In the genomic region with DNA sequence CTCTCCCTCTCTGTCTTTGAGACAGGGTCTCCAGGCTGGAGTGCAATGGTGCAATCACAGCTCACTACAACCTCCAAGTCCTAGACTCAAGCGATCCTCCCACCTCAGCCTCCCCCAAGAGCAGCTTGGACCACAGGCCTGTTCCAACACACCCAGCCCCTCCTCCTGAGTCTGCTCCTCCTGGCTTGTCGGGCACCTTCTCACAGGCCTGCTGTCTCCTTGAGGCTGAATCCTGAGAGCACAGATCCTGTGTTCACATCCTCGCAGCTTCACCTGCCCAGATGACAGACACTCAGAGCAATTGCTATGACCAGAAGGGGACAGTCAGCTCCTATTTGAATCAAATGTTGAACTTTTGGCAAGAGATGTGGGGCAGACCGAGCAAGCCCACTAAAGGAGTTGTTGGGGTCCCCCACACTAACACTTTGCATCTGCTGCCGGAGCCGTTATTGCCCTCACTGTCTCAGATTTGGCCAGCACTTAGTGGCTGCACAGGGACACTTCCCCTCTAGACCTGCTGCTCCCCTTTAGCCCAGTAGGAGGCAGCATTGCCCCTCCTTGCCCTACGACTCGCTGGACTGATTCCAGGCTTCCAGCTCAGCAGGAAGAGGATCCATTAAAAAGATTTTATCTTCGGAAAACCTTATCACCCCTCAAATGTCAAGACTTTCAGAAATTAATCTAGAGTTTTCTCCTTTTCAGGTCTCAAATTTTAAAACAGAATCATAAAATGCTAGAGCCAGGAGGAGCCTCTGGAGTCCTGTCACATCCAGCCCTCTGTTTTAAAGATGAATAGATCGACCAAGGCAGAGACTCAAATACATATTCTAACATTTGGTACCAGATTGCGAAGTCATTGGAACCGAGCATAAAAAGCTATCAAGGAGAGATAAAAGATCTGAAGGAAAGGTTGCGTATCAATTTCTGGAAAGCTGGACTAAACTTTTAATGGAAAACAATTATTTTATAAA, we compare ENCODE assay signal across 8 cellular contexts.
DNase-seq lines count a peak whose midpoint lies in the region; ATAC-seq and TF ChIP-seq lines count a peak whose summit lies in the region.

No MANE protein-coding gene starts in this region.

- H3K36me3 Mint-ChIP-seq in neural crest cell (ENCODE audit: low read depth): no peaks in the 10 kb centered on the region

- H3K4me3 ChIP-seq in OCI-LY7 (ENCODE audit: low read depth, low read length, poor library complexity, severe bottlenecking) (no peak overlapping the region), suprapubic skin (no peak overlapping the region)

- POLR2A ChIA-PET in OCI-LY7 (lab: Charles Lee): interaction anchor here (0.6 to 0.7 kb wide), 4 partner anchors 10 to 920 kb away, joined by 3 to 4 read pairs (median 3); no protein-coding TSS in a partner anchor

- no peak overlapping the region for H3K4me2 ChIP-seq in OCI-LY7 (ENCODE audit: low read length)

- H2AFZ ChIP-seq in OCI-LY7 (ENCODE audit: low read length): no peak overlapping the region

- no peak overlapping the region for H3K4me3 Mint-ChIP-seq in neural crest cell

- H4K20me1 ChIP-seq in OCI-LY7 (ENCODE audit: insufficient read depth, low read length): no peaks in the 10 kb centered on the region

- H3K9me2 ChIP-seq in OCI-LY7 (ENCODE audit: insufficient read depth, low read length): no peaks in the 10 kb centered on the region

- no peaks in the 10 kb centered on the region for H3K36me3 ChIP-seq in OCI-LY7 (ENCODE audit: insufficient read depth, low read length)
- no peaks in the 10 kb centered on the region for H3K36me3 ChIP-seq in suprapubic skin

- H3K4me1 ChIP-seq in OCI-LY7 (ENCODE audit: insufficient read depth, low read length, poor library complexity, severe bottlenecking) (no peaks in the 10 kb centered on the region), suprapubic skin (peaks cover 5% of the 10 kb centered on the region)

- intact Hi-C loops in OCI-LY7 (cut with micrococcal nuclease; ENCODE audit: unreplicated experiment): loop anchor here (2.0 kb wide), 2 partner anchors 119 to 437 kb away; no protein-coding TSS in a partner anchor

- peaks cover 2% of the 10 kb centered on the region for H3K9me3 Mint-ChIP-seq in neural crest cell

- peaks cover 14% of the 10 kb centered on the region for H3K4me1 Mint-ChIP-seq in neural crest cell

- DNase-seq in AG20443 (ENCODE audit: low spot score) (peak; percentile 89), OCI-LY7 (ENCODE audit: low spot score) (peak; percentile 41), fibroblast of peridontal ligament (ENCODE audit: extremely low read depth) (peak; percentile 78), neural crest cell (ENCODE audit: low read depth, low spot score) (peak; percentile 82), suprapubic skin (ENCODE audit: low spot score in 2 of 2) (peak in 1 of 2 donors; percentile 75)
- DNase-seq in activated T-cell treated with anti-CD3 and anti-CD28 coated beads, Interleukin-2, amount 50 U/mL, for 48 hours: peak; percentile 73 to 75

- no peaks in the 10 kb centered on the region for H3K27me3 ChIP-seq in suprapubic skin

- peak; percentile 74 for ATAC-seq in GM18858 (IDR thresholded peaks at IDR 0.05; ENCODE audit: unreplicated experiment)
- peak; percentile 54 for ATAC-seq in HG03565 (IDR thresholded peaks at IDR 0.05; ENCODE audit: unreplicated experiment)

- H3K79me2 ChIP-seq in OCI-LY7 (ENCODE audit: insufficient read depth, low read depth, low read length): no peaks in the 10 kb centered on the region

- BruUV-seq in OCI-LY7 (replicated peaks; lab: Mats Ljungman, UMichigan): no TSS peak

- WGBS in suprapubic skin: 41% methylated on average over 13 of the region's 13 CpGs

- TF ChIP-seq CTCF in OCI-LY7 (conservative IDR thresholded peaks at IDR 0.05; ENCODE audit: low read length): peak; percentile 94
- TF ChIP-seq CTCF in neural crest cell (conservative IDR thresholded peaks at IDR 0.05): peak; percentile 96
- TF ChIP-seq CTCF in suprapubic skin (IDR thresholded peaks at IDR 0.05): peak; percentile 73 to 87

- CTCF ChIA-PET in OCI-LY7 (lab: Charles Lee; ENCODE audit: unreplicated experiment): interaction anchor here (0.6 to 0.8 kb wide), 2 partner anchors 113 to 713 kb away, joined by 3 read pairs; no protein-coding TSS in a partner anchor

- TF ChIP-seq POLR2A in suprapubic skin (IDR thresholded peaks at IDR 0.05): no peak

- peaks cover 6% of the 10 kb centered on the region for H3K27me3 Mint-ChIP-seq in neural crest cell (ENCODE audit: low read depth)

- H3K9me3 ChIP-seq in OCI-LY7 (ENCODE audit: low read length) (no peaks in the 10 kb centered on the region), suprapubic skin (no peaks in the 10 kb centered on the region)

- H3K27ac ChIP-seq in OCI-LY7 (ENCODE audit: low read depth, low read length, poor library complexity, severe bottlenecking): no peak overlapping the region
- no peak overlapping the region for H3K27ac ChIP-seq in suprapubic skin

- TF ChIP-seq EP300 in suprapubic skin (IDR thresholded peaks at IDR 0.05): no peak

- no peak overlapping the region for H3K27ac Mint-ChIP-seq in neural crest cell (ENCODE audit: unreplicated experiment)
